In the genomic region with DNA sequence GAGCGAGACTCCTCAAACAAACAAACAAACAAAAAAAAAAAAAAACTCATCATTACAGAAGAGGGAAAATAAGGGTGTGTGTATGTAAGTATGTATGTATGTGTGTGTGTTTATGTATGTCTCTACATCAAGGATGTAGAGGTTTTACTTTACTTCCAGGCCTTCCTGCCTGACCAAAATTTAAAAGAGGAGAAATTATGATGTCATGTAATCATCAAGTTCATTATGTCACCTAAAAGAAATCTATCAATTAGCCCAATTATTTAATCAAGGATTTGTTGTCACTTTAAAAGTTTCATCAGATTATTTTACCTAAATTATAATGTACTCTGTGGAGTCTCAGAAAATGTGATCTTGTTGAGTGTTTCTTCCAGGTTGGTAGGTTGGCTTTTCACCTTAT, we compare ENCODE assay signal across 19 cellular contexts. TPM values are rescaled to one million over a fixed set of nuclear protein-coding genes. Genes with fewer than 3 reads are reported as not detected.
DNase-seq lines count a peak whose midpoint lies in the region; ATAC-seq and TF ChIP-seq lines count a peak whose summit lies in the region.
"Had no signal": no experiment of that assay in that cellular context is flagged by ENCODE, and none has a peak within 500 bp of the region (broad histone marks: within the 10 kb centered on the region; RNA-seq: fewer than 3 reads in every experiment).

No MANE protein-coding gene starts in this region.

- intact Hi-C loops in heart right ventricle (cut with DNase I) (no loop called here), left cardiac atrium (cut with DNase I) (no loop called here), sigmoid colon (cut with DNase I) (no loop called here), spleen (cut with DNase I; ENCODE audit: low total_unique reads) (no loop called here)

- POLR2A ChIA-PET in HEK293 (lab: Yijun Ruan, JAX) (no interaction called here), SK-N-SH (lab: Yijun Ruan, JAX) (no interaction called here)

- peak overlapping the region in 6 of 10 donors; percentile 19 to 72 (median 32) for H3K27ac ChIP-seq in heart right ventricle
- H3K27ac ChIP-seq in HEK293 (ENCODE audit: extremely low read depth, low read depth, low read length) = no peak overlapping the region
- H3K27ac ChIP-seq in sigmoid colon = peak overlapping the region in 3 of 4 donors; percentile 23 to 76 (median 66)
- H3K27ac ChIP-seq in SK-N-SH (ENCODE audit: low read depth in 2 of 2, low read length in 1 of 2) = no peak overlapping the region
- peak overlapping the region in 1 of 8 donors; percentile 7 for H3K27ac ChIP-seq in spleen
- H3K27ac ChIP-seq: BLaER1 treated with 17β-estradiol and CSF1 and Interleukin-3, amounts not matched to agents 10 nM and 100 nM; HL-60 had no signal

- no peaks in the 10 kb centered on the region for H3K9me2 ChIP-seq in Loucy (replicated peaks; ENCODE audit: low read depth, low read length)
- H3K9me2 ChIP-seq in SK-N-SH = no peaks in the 10 kb centered on the region

- WGBS in heart right ventricle, 2 donors = 94 to 95% methylated on average over 1 of the region's 1 CpG
- WGBS in sigmoid colon, 2 donors = 97 to 100% methylated on average over 1 of the region's 1 CpG
- 67% methylated on average over 1 of the region's 1 CpG for WGBS in SK-N-SH (ENCODE audit: low lambda C conversion rate)
- 90 to 100% (median 92%) methylated on average over 1 of the region's 1 CpG for WGBS in spleen, 5 donors

- TF ChIP-seq CTCF in heart right ventricle (IDR thresholded peaks at IDR 0.05) (no peak), HEK293 (tag by site-specific recombination; IDR thresholded peaks at IDR 0.05) (no peak), Loucy (conservative IDR thresholded peaks at IDR 0.05; ENCODE audit: low read length) (no peak), sigmoid colon (IDR thresholded peaks at IDR 0.05) (no peak), SK-N-SH (IDR thresholded peaks at IDR 0.05) (no peak), spleen (IDR thresholded peaks at IDR 0.05 in 8 of 11, conservative IDR thresholded peaks at IDR 0.05 in 3 of 11) (no peak)

- CTCF ChIA-PET in HEK293 (lab: Yijun Ruan, JAX) = no interaction called here
- CTCF ChIA-PET in SK-N-SH (lab: Yijun Ruan, JAX) = no interaction called here

- no peak for DNase-seq in heart right ventricle
- DNase-seq in left cardiac atrium = no peak
- no peak for DNase-seq in sigmoid colon
- DNase-seq in SK-N-SH = no peak
- no peak for DNase-seq in spleen
- DNase-seq: CD8-positive, alpha-beta T cell; DMS153; DMS79; GDM1; GOT3; H7; IMR-90 had no signal

- no peak overlapping the region for H3K9ac ChIP-seq in Loucy (ENCODE audit: low read depth, low read length, poor library complexity, severe bottlenecking)
- H3K9ac ChIP-seq in SK-N-SH = no peak overlapping the region
- H3K9ac ChIP-seq: BLaER1 treated with 17β-estradiol and CSF1 and Interleukin-3, amounts not matched to agents 10 nM and 100 nM had no signal

- H3K27me3 ChIP-seq in heart right ventricle = no peaks in the 10 kb centered on the region
- H3K27me3 ChIP-seq in Loucy (ENCODE audit: insufficient read depth, low read length, poor library complexity, severe bottlenecking) = no peaks in the 10 kb centered on the region
- H3K27me3 ChIP-seq in sigmoid colon = no peaks in the 10 kb centered on the region
- no peaks in the 10 kb centered on the region for H3K27me3 ChIP-seq in SK-N-SH (ENCODE audit: insufficient read depth)
- H3K27me3 ChIP-seq in spleen (replicated peaks in 1 of 7) = no peaks in the 10 kb centered on the region
- H3K27me3 ChIP-seq: BLaER1 treated with 17β-estradiol and CSF1 and Interleukin-3, amounts not matched to agents 10 nM and 100 nM had no signal

- TF ChIP-seq RAD21 in SK-N-SH (IDR thresholded peaks at IDR 0.05; ENCODE audit: low read length) = no peak

- H3K4me2 ChIP-seq in Loucy (ENCODE audit: low read depth, low read length, poor library complexity, severe bottlenecking) = peak overlapping the region; percentile 10
- H3K4me2 ChIP-seq in SK-N-SH = no peak overlapping the region
- H3K4me2 ChIP-seq: BLaER1 treated with 17β-estradiol and CSF1 and Interleukin-3, amounts not matched to agents 10 nM and 100 nM had no signal

- H3K4me1 ChIP-seq in heart right ventricle = peaks cover 8 to 90% (median 40%) of the 10 kb centered on the region in 9 donors
- no peaks in the 10 kb centered on the region for H3K4me1 ChIP-seq in HEK293 (ENCODE audit: control insufficient read depth, insufficient read depth, low read length)
- peaks cover 30% of the 10 kb centered on the region for H3K4me1 ChIP-seq in Loucy (ENCODE audit: insufficient read depth, low read length, poor library complexity, severe bottlenecking)
- peaks cover 0 to 92% (median 45%) of the 10 kb centered on the region in 4 donors for H3K4me1 ChIP-seq in sigmoid colon
- peaks cover 0 to 2% of the 10 kb centered on the region in 2 experiments; a peak in 2 of 4 replicates for H3K4me1 ChIP-seq in SK-N-SH (ENCODE audit: control insufficient read depth in 1 of 2, insufficient read depth in 2 of 2, low read depth in 1 of 2, low read length in 1 of 2)
- peaks cover 0 to 21% (median under 1%) of the 10 kb centered on the region in 6 donors for H3K4me1 ChIP-seq in spleen

- H3K79me2 ChIP-seq in Loucy (ENCODE audit: insufficient read depth, low read length) = peaks cover 12% of the 10 kb centered on the region; the same call in 1 of the 2 replicates
- no peaks in the 10 kb centered on the region for H3K79me2 ChIP-seq in SK-N-SH (ENCODE audit: insufficient read depth)

- TF ChIP-seq EP300 in sigmoid colon (IDR thresholded peaks at IDR 0.05) (no peak), SK-N-SH (IDR thresholded peaks at IDR 0.05; ENCODE audit: borderline replicate concordance in 1 of 2, low read depth in 1 of 2, low read length in 1 of 2) (no peak)

- H3K36me3 ChIP-seq in heart right ventricle = no peaks in the 10 kb centered on the region
- H3K36me3 ChIP-seq in HEK293 (ENCODE audit: control insufficient read depth in 2 of 2, insufficient read depth in 1 of 2, low read length in 2 of 2) = no peaks in the 10 kb centered on the region
- H3K36me3 ChIP-seq in Loucy (ENCODE audit: insufficient read depth, low read length) = no peaks in the 10 kb centered on the region
- no peaks in the 10 kb centered on the region for H3K36me3 ChIP-seq in sigmoid colon
- H3K36me3 ChIP-seq in SK-N-SH (replicated peaks in 1 of 2; ENCODE audit: control insufficient read depth in 1 of 2, insufficient read depth in 2 of 2, low read length in 1 of 2) = no peaks in the 10 kb centered on the region
- no peaks in the 10 kb centered on the region for H3K36me3 ChIP-seq in spleen
- H3K36me3 ChIP-seq: BLaER1 treated with 17β-estradiol and CSF1 and Interleukin-3, amounts not matched to agents 10 nM and 100 nM had no signal

- H3K4me3 ChIP-seq in heart right ventricle (no peak overlapping the region), HEK293 (ENCODE audit: low read depth, low read length) (no peak overlapping the region), Loucy (ENCODE audit: low read length, poor library complexity, severe bottlenecking) (no peak overlapping the region), sigmoid colon (no peak overlapping the region), SK-N-SH (ENCODE audit: low read depth in 2 of 2, low read length in 1 of 2) (no peak overlapping the region), spleen (no peak overlapping the region)
- H3K4me3 ChIP-seq: BLaER1 treated with 17β-estradiol and CSF1 and Interleukin-3, amounts not matched to agents 10 nM and 100 nM; K562 had no signal

- no peak for TF ChIP-seq POLR2A in sigmoid colon (IDR thresholded peaks at IDR 0.05)
- TF ChIP-seq POLR2A in spleen (IDR thresholded peaks at IDR 0.05) = no peak

- H4K20me1 ChIP-seq in Loucy (ENCODE audit: insufficient read depth, low read length, poor library complexity, severe bottlenecking) (no peaks in the 10 kb centered on the region), SK-N-SH (ENCODE audit: insufficient read depth) (no peaks in the 10 kb centered on the region)
- H4K20me1 ChIP-seq: BLaER1 treated with 17β-estradiol and CSF1 and Interleukin-3, amounts not matched to agents 10 nM and 100 nM had no signal

- no peak for ATAC-seq in heart right ventricle
- ATAC-seq in left cardiac atrium = no peak
- ATAC-seq in HG03045 (IDR thresholded peaks at IDR 0.05; ENCODE audit: unreplicated experiment) = no peak
- ATAC-seq: CD8-positive, alpha-beta T cell; HCT116; K562 had no signal

- H2AFZ ChIP-seq in Loucy (ENCODE audit: low read length) = no peak overlapping the region
- H2AFZ ChIP-seq in SK-N-SH (ENCODE audit: low read depth) = no peak overlapping the region

- no peaks in the 10 kb centered on the region for H3K9me3 ChIP-seq in heart right ventricle
- no peaks in the 10 kb centered on the region for H3K9me3 ChIP-seq in HEK293 (ENCODE audit: control insufficient read depth, insufficient read depth, low read depth, low read length)
- no peaks in the 10 kb centered on the region for H3K9me3 ChIP-seq in Loucy (ENCODE audit: insufficient read depth, low read depth, low read length)
- no peaks in the 10 kb centered on the region for H3K9me3 ChIP-seq in sigmoid colon
- no peaks in the 10 kb centered on the region for H3K9me3 ChIP-seq in SK-N-SH
- no peaks in the 10 kb centered on the region for H3K9me3 ChIP-seq in spleen

- H3F3A ChIP-seq in Loucy (ENCODE audit: low read depth) = no peaks in the 10 kb centered on the region
- H3F3A ChIP-seq in SK-N-SH (replicated peaks; ENCODE audit: insufficient read depth) = no peaks in the 10 kb centered on the region

TF ChIP-seq in HEK293, 187 proteins besides CTCF, POLR2A, EP300 and RAD21 (continues in another document):
- no peak for TF ChIP-seq ZNF624 (tag by site-specific recombination; IDR thresholded peaks at IDR 0.05)

TF ChIP-seq in SK-N-SH, 30 proteins besides CTCF, POLR2A, EP300 and RAD21 (continues in another document):
- TF ChIP-seq, protein P1, sequence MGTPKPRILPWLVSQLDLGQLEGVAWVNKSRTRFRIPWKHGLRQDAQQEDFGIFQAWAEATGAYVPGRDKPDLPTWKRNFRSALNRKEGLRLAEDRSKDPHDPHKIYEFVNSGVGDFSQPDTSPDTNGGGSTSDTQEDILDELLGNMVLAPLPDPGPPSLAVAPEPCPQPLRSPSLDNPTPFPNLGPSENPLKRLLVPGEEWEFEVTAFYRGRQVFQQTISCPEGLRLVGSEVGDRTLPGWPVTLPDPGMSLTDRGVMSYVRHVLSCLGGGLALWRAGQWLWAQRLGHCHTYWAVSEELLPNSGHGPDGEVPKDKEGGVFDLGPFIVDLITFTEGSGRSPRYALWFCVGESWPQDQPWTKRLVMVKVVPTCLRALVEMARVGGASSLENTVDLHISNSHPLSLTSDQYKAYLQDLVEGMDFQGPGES (IDR thresholded peaks at IDR 0.05; ENCODE audit: low read depth, low read length) = no peak
- TF ChIP-seq MEF2A (IDR thresholded peaks at IDR 0.05; ENCODE audit: borderline replicate concordance, low read depth) = no peak

RNA-seq across cellular contexts. Expression of gene GUCY1A1, which starts 21.6 kb away (rescaled TPM):
- 100 to 1,000 TPM in 1 of 10 donors, 10 to 100 TPM in 9; 45.0 to 101 (median 65.4) TPM for total RNA-seq in heart right ventricle
- polyA plus RNA-seq in heart right ventricle = 10 to 100 TPM in 1 of 2 donors, 1 to 10 TPM in 1; 6.7 to 13.8 TPM
- 10 to 100 TPM; 34.2 to 53.5 TPM for total RNA-seq in left cardiac atrium
- 100 to 1,000 TPM in 3 of 4 donors, 10 to 100 TPM in 1; 87.5 to 254 (median 177) TPM for total RNA-seq in sigmoid colon
- 1 to 10 TPM; 1.2 to 10.0 (median 3.6) TPM for polyA plus RNA-seq in sigmoid colon
- polyA plus RNA-seq in SK-N-SH (2012; rRNA removed) = 0.03 and 0.18 TPM in 2 replicates
- 0.08 and 0.25 TPM in 2 replicates for polyA plus RNA-seq in SK-N-SH (2012; cell fraction: cytosol; rRNA removed)
- 0.07 and 0.16 TPM in 2 replicates for polyA plus RNA-seq in SK-N-SH (2012; cell fraction: nucleus; rRNA removed)
- 10 to 100 TPM; 19.0 to 44.9 (median 29.9) TPM for total RNA-seq in spleen
- 1 to 10 TPM; 2.0 to 2.7 (median 2.7) TPM for polyA plus RNA-seq in spleen
- total RNA-seq: CD8-positive, alpha-beta T cell; K562 had no signal
- polyA plus RNA-seq: K562 had no signal

Comparison
In these comparisons a context has a peak if more than half of its experiments do, and no peak if none do; other contexts are left out.
1. H3K27ac ChIP-seq: peak in heart right ventricle (6 of 10) and sigmoid colon (3 of 4); none in HEK293 (single experiment) and SK-N-SH (0 of 2).